8 cellular contexts compared by ENCODE assay signal in genomic region chr16:85234310-85235235, GRCh38.
A peak's percentile ranks its signal among the peaks of the same experiment; 100 is the strongest.
DNase-seq lines count a peak whose midpoint lies in the region; ATAC-seq and TF ChIP-seq lines count a peak whose summit lies in the region.

No MANE protein-coding gene starts in this region.

- peak overlapping the region; percentile 62 for H4K8ac ChIP-seq in mesenchymal stem cell (ENCODE audit: low read length)

- 0 out of 2 replicates have a peak, but pooled peaks have one; percentile 11 for TF ChIP-seq EP300 in Ishikawa (IDR thresholded peaks at IDR 0.05; ENCODE audit: borderline replicate concordance)

- peak overlapping the region; percentile 61 for H3K27ac ChIP-seq in ACC112 (ENCODE audit: low read depth, low read length)
- peak overlapping the region in 1 of 59 donors; percentile 18 for H3K27ac ChIP-seq in dorsolateral prefrontal cortex
- H3K27ac ChIP-seq in mesenchymal stem cell (ENCODE audit: low read length, poor library complexity, severe bottlenecking) = peak overlapping the region; percentile 72

- no peak for ATAC-seq in HG02678 (IDR thresholded peaks at IDR 0.05; ENCODE audit: unreplicated experiment)

- H2BK12ac ChIP-seq in mesenchymal stem cell (ENCODE audit: low read length in 2 of 2) = peak overlapping the region; percentile 82 to 90

- H2AFZ ChIP-seq in ACC112 (ENCODE audit: low read length, unreplicated experiment) = peak overlapping the region; percentile 39
- H2AFZ ChIP-seq in mesenchymal stem cell (ENCODE audit: low read depth, low read length) = no peak overlapping the region

- H3K18ac ChIP-seq in mesenchymal stem cell (ENCODE audit: low read depth in 1 of 2, low read length in 2 of 2) = peak overlapping the region; percentile 81 to 98

- TF ChIP-seq CTCF in dorsolateral prefrontal cortex (IDR thresholded peaks at IDR 0.05 in 54 of 56, conservative IDR thresholded peaks at IDR 0.05 in 2 of 56; ENCODE audit: low read depth in 1 of 56, partially characterized antibody in 56 of 56) = no peak

- peaks cover 33% of the 10 kb centered on the region for H3K79me1 ChIP-seq in mesenchymal stem cell (replicated peaks; ENCODE audit: low read length, poor library complexity, severe bottlenecking)

- H4K91ac ChIP-seq in mesenchymal stem cell (ENCODE audit: low read length) = peak overlapping the region; percentile 98

- no peak overlapping the region for H3K14ac ChIP-seq in mesenchymal stem cell (ENCODE audit: low read length in 2 of 2)

- H3K36me3 ChIP-seq in ACC112 (ENCODE audit: insufficient read depth, low read length) = no peaks in the 10 kb centered on the region
- peaks cover 0 to 9% of the 10 kb centered on the region in 2 experiments for H3K36me3 ChIP-seq in mesenchymal stem cell (ENCODE audit: control insufficient read depth in 1 of 2, insufficient read depth in 2 of 2, low read depth in 1 of 2, low read length in 2 of 2)

- intact Hi-C loops in dorsolateral prefrontal cortex (cut with DNase I) = no loop called here

- WGBS in mesenchymal stem cell = 16% methylated on average over 34 of the region's 36 CpGs

- no peaks in the 10 kb centered on the region for H3K27me3 ChIP-seq in ACC112 (ENCODE audit: insufficient read depth, low read length)
- peaks cover 0 to 24% (median 7%) of the 10 kb centered on the region in 45 donors for H3K27me3 ChIP-seq in dorsolateral prefrontal cortex
- no peaks in the 10 kb centered on the region for H3K27me3 ChIP-seq in mesenchymal stem cell (ENCODE audit: control insufficient read depth in 1 of 2, insufficient read depth in 1 of 2, low read length in 2 of 2)

- H3K9ac ChIP-seq in mesenchymal stem cell (ENCODE audit: low read length) = peak overlapping the region; percentile 54

- H3K4me1 ChIP-seq in ACC112 (ENCODE audit: control insufficient read depth, insufficient read depth, low read length, unreplicated experiment) = peaks cover 51% of the 10 kb centered on the region
- peaks cover 53% of the 10 kb centered on the region for H3K4me1 ChIP-seq in mesenchymal stem cell (ENCODE audit: control insufficient read depth, insufficient read depth, low read depth, low read length)

- H3K9me3 ChIP-seq in mesenchymal stem cell (ENCODE audit: control insufficient read depth, low read length) = no peaks in the 10 kb centered on the region

- TF ChIP-seq RAD21 in Ishikawa (IDR thresholded peaks at IDR 0.05; ENCODE audit: low read depth) = no peak

- peak overlapping the region; percentile 91 for H2BK15ac ChIP-seq in mesenchymal stem cell (ENCODE audit: low read depth, poor library complexity, severe bottlenecking)

- peak overlapping the region; percentile 85 for H3K4me2 ChIP-seq in mesenchymal stem cell (ENCODE audit: low read length, poor library complexity, severe bottlenecking)

- H2BK5ac ChIP-seq in mesenchymal stem cell (ENCODE audit: low read depth, low read length, poor library complexity, severe bottlenecking) = peak overlapping the region; percentile 86

- H3K23ac ChIP-seq in mesenchymal stem cell (ENCODE audit: low read length in 2 of 2) = no peak overlapping the region

- no peak for DNase-seq in dorsolateral prefrontal cortex
- peak; percentile 89 for DNase-seq in mesenchymal stem cell
- no peak for DNase-seq in activated CD4-positive, alpha-beta T cell treated with anti-CD3 and anti-CD28 coated beads for 48 hours
- DNase-seq in stimulated activated CD4-positive, alpha-beta T cell treated with anti-CD3 and anti-CD28 coated beads, Interleukin-12 subunit alpha, Interleukin-12 subunit beta, amount 100 ng/mL, for 4 hours = no peak
- no peak for DNase-seq in GM19240 (ENCODE audit: insufficient read length, low spot score)

- H2AK5ac ChIP-seq in mesenchymal stem cell (ENCODE audit: low read length, severe bottlenecking) = peak overlapping the region; percentile 66

- H2BK120ac ChIP-seq in mesenchymal stem cell (ENCODE audit: low read depth, low read length) = peak overlapping the region; percentile 100

- peak overlapping the region; percentile 65 to 68 for H3K4ac ChIP-seq in mesenchymal stem cell (ENCODE audit: low read depth in 1 of 2, low read length in 2 of 2)

- H3K79me2 ChIP-seq in ACC112 (ENCODE audit: control insufficient read depth, insufficient read depth, low read length, unreplicated experiment) = peaks cover 4% of the 10 kb centered on the region

- peak overlapping the region; percentile 81 for H3K4me3 ChIP-seq in ACC112 (ENCODE audit: low read depth, low read length)
- H3K4me3 ChIP-seq in dorsolateral prefrontal cortex = peak overlapping the region in 44 of 59 donors; percentile 2 to 56 (median 34)
- peak overlapping the region; percentile 59 to 63 for H3K4me3 ChIP-seq in mesenchymal stem cell (ENCODE audit: insufficient read depth in 1 of 2, low read depth in 1 of 2, low read length in 2 of 2)

TF ChIP-seq in Ishikawa, 13 proteins besides CTCF, POLR2A, EP300 and RAD21:
- TF ChIP-seq MAX (IDR thresholded peaks at IDR 0.05) = no peak
- TF ChIP-seq NFIC (IDR thresholded peaks at IDR 0.05) = 0 out of 2 replicates have a peak, but pooled peaks have one; percentile 2
- TF ChIP-seq REST (IDR thresholded peaks at IDR 0.05; ENCODE audit: low read depth) = no peak
- TF ChIP-seq ZBTB7A (IDR thresholded peaks at IDR 0.05; ENCODE audit: low read depth) = 0 out of 2 replicates have a peak, but pooled peaks have one; percentile 10
- TF ChIP-seq FOXM1 (IDR thresholded peaks at IDR 0.05; ENCODE audit: borderline replicate concordance, low read depth) = no peak
- peak; percentile 85 for TF ChIP-seq EGR1 (IDR thresholded peaks at IDR 0.05)
- no peak for TF ChIP-seq TAF1 (IDR thresholded peaks at IDR 0.05; ENCODE audit: low read depth)
- no peak for TF ChIP-seq CREB1 (IDR thresholded peaks at IDR 0.05; ENCODE audit: low read depth)
- TF ChIP-seq TCF12 (IDR thresholded peaks at IDR 0.05; ENCODE audit: low read depth) = 0 out of 2 replicates have a peak, but pooled peaks have one; percentile 18
- no peak for TF ChIP-seq USF1 (IDR thresholded peaks at IDR 0.05)
- no peak for TF ChIP-seq YY1 (IDR thresholded peaks at IDR 0.05; ENCODE audit: low read depth)
- peak; percentile 24; the same call in 1 of the 2 replicates for TF ChIP-seq TEAD4 (IDR thresholded peaks at IDR 0.05)
- TF ChIP-seq CEBPB (IDR thresholded peaks at IDR 0.05) = no peak
TF ChIP-seq in Ishikawa: peak in this region for 5.
